30 cellular contexts compared by ENCODE assay signal in genomic region chr14:72839753-72840390, GRCh38. TPM values are rescaled to one million over a fixed set of nuclear protein-coding genes. Genes with fewer than 3 reads are reported as not detected.
"Had no signal": no experiment of that assay in that cellular context is flagged by ENCODE, and none has a peak within 500 bp of the region (broad histone marks: within the 10 kb centered on the region; RNA-seq: fewer than 3 reads in every experiment).

No MANE protein-coding gene starts in this region.

- H3K9me3 Mint-ChIP-seq: activated CD4-positive, alpha-beta memory T cell treated with anti-CD3 and anti-CD28 coated beads, Interleukin-2, amount 10 ng/mL, durations not matched to agents 7 days and 5 days; activated naive CD4-positive, alpha-beta T cell treated with anti-CD3 and anti-CD28 coated beads, Interleukin-2, amount 10 ng/mL, durations not matched to agents 7 days and 5 days; activated naive CD8-positive, alpha-beta T cell treated with anti-CD3 and anti-CD28 coated beads, Interleukin-2, amount 50 U/mL, for 24 hours; brain had no signal

- H3K27ac Mint-ChIP-seq: activated CD4-positive, alpha-beta memory T cell treated with anti-CD3 and anti-CD28 coated beads, Interleukin-2, amount 10 ng/mL, durations not matched to agents 7 days and 5 days; activated CD8-positive, alpha-beta memory T cell treated with anti-CD3 and anti-CD28 coated beads, Interleukin-2, amount 10 ng/mL, durations not matched to agents 7 days and 5 days; activated naive CD4-positive, alpha-beta T cell treated with anti-CD3 and anti-CD28 coated beads, Interleukin-2, amount 10 ng/mL, durations not matched to agents 7 days and 5 days; activated naive CD8-positive, alpha-beta T cell; activated naive CD8-positive, alpha-beta T cell treated with anti-CD3 and anti-CD28 coated beads, Interleukin-2, amount 50 U/mL, for 24 hours; brain had no signal

- H3K36me3 Mint-ChIP-seq: activated CD8-positive, alpha-beta memory T cell treated with anti-CD3 and anti-CD28 coated beads, Interleukin-2, amount 10 ng/mL, durations not matched to agents 7 days and 5 days; activated naive CD4-positive, alpha-beta T cell treated with anti-CD3 and anti-CD28 coated beads, Interleukin-2, amount 10 ng/mL, durations not matched to agents 7 days and 5 days; activated naive CD8-positive, alpha-beta T cell had no signal

- H3K9me3 ChIP-seq: MG63 had no signal

- ATAC-seq: activated CD8-positive, alpha-beta memory T cell treated with anti-CD3 and anti-CD28 coated beads, Interleukin-2, amount 10 ng/mL, durations not matched to agents 7 days and 5 days; activated naive CD8-positive, alpha-beta T cell treated with anti-CD3 and anti-CD28 coated beads, Interleukin-2, amount 50 U/mL, for 24 hours; Panc1 had no signal

- H3K27me3 Mint-ChIP-seq: activated naive CD8-positive, alpha-beta T cell; activated naive CD8-positive, alpha-beta T cell treated with anti-CD3 and anti-CD28 coated beads, Interleukin-2, amount 50 U/mL, for 24 hours; brain had no signal

- H3K27ac ChIP-seq: WERI-Rb-1 had no signal

- H3K27me3 ChIP-seq: MG63 had no signal

- H3K4me1 Mint-ChIP-seq: activated CD4-positive, alpha-beta memory T cell treated with anti-CD3 and anti-CD28 coated beads, Interleukin-2, amount 10 ng/mL, durations not matched to agents 7 days and 5 days; activated CD8-positive, alpha-beta memory T cell treated with anti-CD3 and anti-CD28 coated beads, Interleukin-2, amount 10 ng/mL, durations not matched to agents 7 days and 5 days; activated naive CD4-positive, alpha-beta T cell treated with anti-CD3 and anti-CD28 coated beads, Interleukin-2, amount 10 ng/mL, durations not matched to agents 7 days and 5 days; activated naive CD8-positive, alpha-beta T cell treated with anti-CD3 and anti-CD28 coated beads, Interleukin-2, amount 50 U/mL, for 24 hours; brain had no signal

- H3K4me3 Mint-ChIP-seq: activated CD4-positive, alpha-beta memory T cell treated with anti-CD3 and anti-CD28 coated beads, Interleukin-2, amount 10 ng/mL, durations not matched to agents 7 days and 5 days; activated CD8-positive, alpha-beta memory T cell treated with anti-CD3 and anti-CD28 coated beads, Interleukin-2, amount 10 ng/mL, durations not matched to agents 7 days and 5 days; activated naive CD4-positive, alpha-beta T cell treated with anti-CD3 and anti-CD28 coated beads, Interleukin-2, amount 10 ng/mL, durations not matched to agents 7 days and 5 days; activated naive CD8-positive, alpha-beta T cell; activated naive CD8-positive, alpha-beta T cell treated with anti-CD3 and anti-CD28 coated beads, Interleukin-2, amount 50 U/mL, for 24 hours; brain had no signal

- DNase-seq: activated CD4-positive, alpha-beta memory T cell treated with anti-CD3 and anti-CD28 coated beads, Interleukin-2, amount 10 ng/mL, durations not matched to agents 7 days and 5 days; activated CD4-positive, alpha-beta T cell treated with anti-CD3 and anti-CD28 coated beads for 1 hour; activated CD4-positive, alpha-beta T cell treated with anti-CD3 and anti-CD28 coated beads for 48 hours; activated CD4-positive, CD25-positive, alpha-beta regulatory T cell; activated CD8-positive, alpha-beta memory T cell treated with anti-CD3 and anti-CD28 coated beads for 24 hours; activated CD8-positive, alpha-beta memory T cell treated with anti-CD3 and anti-CD28 coated beads, Interleukin-2, amount 10 ng/mL, durations not matched to agents 7 days and 5 days; activated CD8-positive, alpha-beta memory T cell treated with anti-CD3 and anti-CD28 coated beads, Interleukin-2, amount 50 U/mL, for 48 hours; activated effector memory CD4-positive, alpha-beta T cell treated with Interleukin-2 at 50 U/mL for 16 hours; activated naive CD4-positive, alpha-beta T cell treated with anti-CD3 and anti-CD28 coated beads, Interleukin-2, amount 10 ng/mL, durations not matched to agents 7 days and 5 days; activated naive CD8-positive, alpha-beta T cell treated with anti-CD3 and anti-CD28 coated beads, Interleukin-2, amount 50 U/mL, for 24 hours; activated T-cell treated with anti-CD3 and anti-CD28 coated beads, Interleukin-2, amount 50 U/mL, for 48 hours; anterior cingulate cortex; Kasumi-1; KG1; MG63; NCI-H1048; NCI-H1105 treated with DMSO at 0.1 percent for 48 hours; NCI-H1436; NCI-H1694; NCI-H1930; NCI-H2081 treated with DMSO at 0.1 percent for 48 hours; NCI-H226; NCI-H446 treated with DMSO at 0.1 percent for 48 hours; NCI-H524 treated with DMSO at 0.1 percent for 48 hours; T1000; WERI-Rb-1 had no signal

- H3K36me3 ChIP-seq: MG63, WERI-Rb-1 had no signal

- H3K4me3 ChIP-seq: MG63 had no signal

RNA-seq across cellular contexts. Expression of gene DPF3, which starts 54.0 kb away (rescaled TPM):
- total RNA-seq: bronchial epithelial cell had no signal
